9 cellular contexts compared by ENCODE assay signal in the genomic region with DNA sequence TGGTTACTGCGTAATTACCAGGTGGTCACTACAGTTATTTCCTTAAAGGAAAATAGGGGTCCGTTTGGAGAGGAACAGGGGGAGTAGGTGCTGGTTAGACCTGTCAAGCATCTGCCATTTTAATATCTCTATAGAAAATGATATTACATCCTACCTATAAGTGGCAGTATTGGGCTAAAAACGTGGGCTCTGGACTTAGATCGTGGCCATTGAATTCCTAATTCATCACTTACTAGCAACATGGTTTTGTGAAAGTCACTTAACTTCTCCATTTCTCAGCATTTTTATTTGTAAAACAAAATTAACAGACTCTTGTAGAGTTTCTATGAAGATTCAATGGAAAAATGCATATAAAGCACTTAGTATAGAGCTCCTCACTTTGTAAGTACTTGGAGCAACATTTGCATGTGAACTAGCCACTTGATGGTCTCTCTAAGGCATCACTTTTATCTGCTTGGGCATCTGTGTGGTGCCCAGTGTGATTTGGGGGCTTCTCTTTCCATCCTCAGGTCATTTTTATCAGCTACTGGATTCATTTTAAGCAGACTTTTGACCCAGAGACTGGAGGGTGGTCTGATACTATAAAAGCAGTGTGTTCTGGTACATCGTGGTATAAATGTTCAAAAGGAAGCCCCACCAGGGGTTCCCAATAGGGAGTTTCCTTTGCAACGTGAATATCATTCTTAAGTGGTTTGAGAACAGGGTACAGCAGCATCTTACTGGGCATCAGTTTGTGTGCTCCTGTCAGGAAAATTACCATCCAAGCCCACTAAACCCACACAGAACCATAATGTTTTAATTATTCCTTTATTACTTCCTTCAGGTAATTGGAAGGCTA. TPM values are rescaled to one million over a fixed set of nuclear protein-coding genes. Genes with fewer than 3 reads are reported as not detected.
DNase-seq lines count a peak whose midpoint lies in the region; ATAC-seq and TF ChIP-seq lines count a peak whose summit lies in the region.
"Had no signal": no experiment of that assay in that cellular context is flagged by ENCODE, and none has a peak within 500 bp of the region (broad histone marks: within the 10 kb centered on the region; RNA-seq: fewer than 3 reads in every experiment).

No MANE protein-coding gene starts in this region.

- H4K20me1 ChIP-seq in DND-41 (ENCODE audit: insufficient read depth, low read length), result no peaks in the 10 kb centered on the region

- no peak overlapping the region for H3K4me3 Mint-ChIP-seq in immature natural killer cell

- CTCF ChIA-PET in RWPE1 (lab: Yijun Ruan, JAX), result interaction anchor here (0.8 to 1.6 kb wide), 5 partner anchors 14 to 472 kb away, joined by 3 to 7 read pairs (median 4); partner anchors contain the start of gene CXCL8

- no peaks in the 10 kb centered on the region for H3K36me3 Mint-ChIP-seq in immature natural killer cell

- no peak for TF ChIP-seq POLR2A in gastrocnemius medialis (IDR thresholded peaks at IDR 0.05)

- H3K9me3 Mint-ChIP-seq in immature natural killer cell, result no peaks in the 10 kb centered on the region

- peak overlapping the region; percentile 42 for H2AFZ ChIP-seq in DND-41 (ENCODE audit: low read depth, low read length)

- DNase-seq in DND-41 (no peak), LHCN-M2 (ENCODE audit: low read depth) (peak; percentile 67), RWPE1 (ENCODE audit: low spot score) (peak; percentile 54), fibroblast of the aortic adventitia (ENCODE audit: low read depth) (peak; percentile 85), gastrocnemius medialis (no peak), immature natural killer cell (no peak), islet precursor cell (no peak)

- H3K4me1 Mint-ChIP-seq in immature natural killer cell, result no peaks in the 10 kb centered on the region

- H3K27ac ChIP-seq in DND-41 (ENCODE audit: low read length) (no peak overlapping the region), RWPE1 (no peak overlapping the region), gastrocnemius medialis (no peak overlapping the region)

- intact Hi-C loops in gastrocnemius medialis (cut with DNase I; ENCODE audit: low total_unique reads), result loop anchor here (5.0 to 10.0 kb wide), 4 partner anchors 202 to 469 kb away; partner anchors contain the start of genes CXCL1 and CXCL3

- H3K9me3 ChIP-seq in DND-41 (ENCODE audit: insufficient read depth, low read length, severe bottlenecking), result no peaks in the 10 kb centered on the region
- no peaks in the 10 kb centered on the region for H3K9me3 ChIP-seq in gastrocnemius medialis

- ATAC-seq in DND-41 (ENCODE audit: insufficient read depth, low read depth) (peak; percentile 73; the same call in 2 of the 3 replicates), GM21515 (IDR thresholded peaks at IDR 0.05; ENCODE audit: unreplicated experiment) (peak; percentile 73), gastrocnemius medialis (peak in 1 of 2 donors; percentile 52)

- no peak overlapping the region for H3K4me2 ChIP-seq in DND-41 (ENCODE audit: insufficient read depth, low read length)

- H3K4me1 ChIP-seq in DND-41 (ENCODE audit: insufficient read depth, low read length) (peaks cover 5% of the 10 kb centered on the region; the same call in 1 of the 2 replicates), gastrocnemius medialis (no peaks in the 10 kb centered on the region)

- no peak overlapping the region for H3K9ac ChIP-seq in DND-41 (ENCODE audit: low read depth, low read length)

- no peaks in the 10 kb centered on the region for H3K27me3 Mint-ChIP-seq in immature natural killer cell (ENCODE audit: low read depth in 3 of 3)

- in situ Hi-C loops in gastrocnemius medialis (cut with MboI; ENCODE audit: low sequenced_read_pairs in 4 of 4), result loop anchor here (10.0 to 25.0 kb wide), 3 partner anchors 262 to 474 kb away; no protein-coding TSS in a partner anchor

- no peaks in the 10 kb centered on the region for H3K27me3 ChIP-seq in DND-41 (ENCODE audit: insufficient read depth, low read length, poor library complexity)
- no peaks in the 10 kb centered on the region for H3K27me3 ChIP-seq in gastrocnemius medialis

- H3K36me3 ChIP-seq in DND-41 (ENCODE audit: insufficient read depth, low read length), result no peaks in the 10 kb centered on the region
- no peaks in the 10 kb centered on the region for H3K36me3 ChIP-seq in gastrocnemius medialis

- H3K4me3 ChIP-seq in DND-41 (ENCODE audit: low read depth in 1 of 2, low read length in 2 of 2), result no peak overlapping the region
- no peak overlapping the region for H3K4me3 ChIP-seq in fibroblast of the aortic adventitia (ENCODE audit: low read depth, low read length)
- H3K4me3 ChIP-seq in gastrocnemius medialis, result no peak overlapping the region

- peak; percentile 60 for TF ChIP-seq CTCF in DND-41 (IDR thresholded peaks at IDR 0.05; ENCODE audit: borderline replicate concordance, extremely low read depth, low read length, poor library complexity, severe bottlenecking)
- peak; percentile 36; the same call in 1 of the 2 replicates for TF ChIP-seq CTCF in RWPE1 (conservative IDR thresholded peaks at IDR 0.05; ENCODE audit: low read depth)
- peak; percentile 47 for TF ChIP-seq CTCF in fibroblast of the aortic adventitia (IDR thresholded peaks at IDR 0.05; ENCODE audit: insufficient read depth, low read length)
- TF ChIP-seq CTCF in gastrocnemius medialis (IDR thresholded peaks at IDR 0.05 in 4 of 5, conservative IDR thresholded peaks at IDR 0.05 in 1 of 5), result peak; percentile 16 to 49 (median 32)

- H3K27ac Mint-ChIP-seq in immature natural killer cell, result no peak overlapping the region

- no peaks in the 10 kb centered on the region for H3K79me2 ChIP-seq in DND-41 (ENCODE audit: insufficient read depth, low read length)

- POLR2A ChIA-PET in RWPE1 (lab: Yijun Ruan, JAX; ENCODE audit: low non-redundant PET), result no interaction called here

RNA-seq across cellular contexts. Expression of gene RASSF6, which starts 42.7 kb away (rescaled TPM):
- total RNA-seq in LHCN-M2 (2014; rRNA removed), result 0.17 and 0.51 TPM in 2 replicates
- polyA plus RNA-seq in LHCN-M2 (2012), result not detected
- not detected in 2 replicates for total RNA-seq in fibroblast of the aortic adventitia (ENCODE audit: low replicate concordance)
- total RNA-seq in gastrocnemius medialis, result under 1 TPM in 2 of 4 donors, not detected in 2; 0.15 to 0.27 TPM
- not detected for polyA plus RNA-seq in immature natural killer cell
- total RNA-seq: T-helper 1 cell treated with Interleukin-12 subunit alpha and Interleukin-12 subunit beta and Interleukin-4 antibody, amounts not matched to agents 30 ng/mL and 1 ng/mL, for 36 hours had no signal

Comparison
In these comparisons a context has a peak if more than half of its experiments do, and no peak if none do; other contexts are left out.
1. DNase-seq: peak in LHCN-M2 (single experiment), RWPE1 (single experiment) and fibroblast of the aortic adventitia (single experiment); none in DND-41 (single experiment), gastrocnemius medialis (0 of 2), immature natural killer cell (0 of 3) and islet precursor cell (single experiment).
2. Peak in every context shown above with its lines, with median percentiles within 50 percentile points of each other: CTCF ChIP-seq.